ENCODE assay signal across 9 cellular contexts in the genomic region with DNA sequence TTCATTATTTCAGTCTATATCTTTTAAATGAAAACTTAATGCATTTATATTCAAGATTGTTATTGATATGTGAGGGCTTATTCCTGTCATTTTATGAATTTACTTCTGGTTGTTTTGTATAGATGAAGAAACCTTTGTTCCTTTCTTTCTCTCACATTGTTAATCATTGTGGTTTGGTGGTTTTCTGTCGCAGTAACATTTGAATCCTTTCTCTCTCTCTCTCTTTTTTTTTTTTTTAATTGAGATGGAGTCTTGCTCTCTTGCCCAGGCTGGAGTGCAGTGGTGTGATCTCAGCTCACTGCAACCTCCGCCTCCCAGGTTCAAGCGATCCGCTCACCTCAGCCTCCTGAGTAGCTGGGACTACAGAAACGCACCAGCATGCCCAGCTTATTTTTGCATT. TPM values are rescaled to one million over a fixed set of nuclear protein-coding genes. Genes with fewer than 3 reads are reported as not detected.
"Had no signal": no experiment of that assay in that cellular context is flagged by ENCODE, and none has a peak within 500 bp of the region (broad histone marks: within the 10 kb centered on the region; RNA-seq: fewer than 3 reads in every experiment).

No MANE protein-coding gene starts in this region.

- H3K4me3 Mint-ChIP-seq: HFFc6 had no signal

- DNase-seq: GM23248, GOT3, H7, HFFc6, IMR-90 had no signal

- H3K27ac Mint-ChIP-seq: HFFc6 had no signal

- ATAC-seq: HCT116 had no signal

- H3K4me3 ChIP-seq: GM23248, HAP-1 had no signal

RNA-seq across cellular contexts. Expression of a gene that starts 22.1 kb away (rescaled TPM):
- total RNA-seq: GM23248, H4, H7, HFFc6, HT-29, IMR-90 had no signal
- polyA plus RNA-seq: GM23248, IMR-90 had no signal
